Comparison of ENCODE assay signal across 26 cellular contexts in genomic region chr12:10223208-10223607, GRCh38. TPM values are rescaled to one million over a fixed set of nuclear protein-coding genes. Genes with fewer than 3 reads are reported as not detected.
DNase-seq lines count a peak whose midpoint lies in the region; ATAC-seq, FAIRE-seq and TF ChIP-seq lines count a peak whose summit lies in the region.
"Had no signal": no experiment of that assay in that cellular context is flagged by ENCODE, and none has a peak within 500 bp of the region (broad histone marks: within the 10 kb centered on the region; RNA-seq: fewer than 3 reads in every experiment).

No MANE protein-coding gene starts in this region.

- intact Hi-C loops in CD8-positive, alpha-beta T cell (cut with DNase I, micrococcal nuclease) = no loop called here
- intact Hi-C loops in K562 (cut with micrococcal nuclease) = no loop called here

- H3K79me2 ChIP-seq in K562 (ENCODE audit: control insufficient read depth, insufficient read depth, low read length) = no peaks in the 10 kb centered on the region

- no peak overlapping the region for H3K4me3 ChIP-seq in CD8-positive, alpha-beta T cell (ENCODE audit: low read depth, low read length)
- H3K4me3 ChIP-seq in K562 = no peak overlapping the region
- H3K4me3 ChIP-seq: GM23248, Peyer's patch had no signal

- H3K9me1 ChIP-seq in K562 (ENCODE audit: control insufficient read depth, insufficient read depth, low read length) = no peaks in the 10 kb centered on the region

- TF ChIP-seq POLR2A in K562 (conservative IDR thresholded peaks at IDR 0.05) = no peak; the same call in 1 of the 2 replicates

- no peak for TF ChIP-seq RAD21 in K562 (CRISPR knock-in tag; conservative IDR thresholded peaks at IDR 0.05 in 1 of 2, IDR thresholded peaks at IDR 0.05 in 1 of 2)

- POLR2A ChIA-PET in CD8-positive, alpha-beta T cell (lab: Charles Lee) = no interaction called here
- POLR2A ChIA-PET in K562 (lab: Yijun Ruan, JAX) = interaction anchor here (0.7 to 2.3 kb wide), 2 partner anchors 9 to 10 kb away, joined by 3 to 6 read pairs; partner anchors contain the start of gene GABARAPL1

- no peak for FAIRE-seq in K562 (lab: Jason Lieb, UNC)

- no peak overlapping the region for H3K4me3 Mint-ChIP-seq in CD8-positive, alpha-beta T cell
- H3K4me3 Mint-ChIP-seq in type B pancreatic cell = no peak overlapping the region
- H3K4me3 Mint-ChIP-seq: CD4-positive, CD25-positive, alpha-beta regulatory T cell; H9; HFFc6 had no signal

- H3K36me3 ChIP-seq in CD8-positive, alpha-beta T cell (ENCODE audit: insufficient read depth, low read length) = peaks cover 15% of the 10 kb centered on the region
- H3K36me3 ChIP-seq in K562 (ENCODE audit: control insufficient read depth, insufficient read depth, low read length) = peaks cover 8% of the 10 kb centered on the region; the same call in 2 of the 3 replicates

- H3K36me3 Mint-ChIP-seq in CD8-positive, alpha-beta T cell = peaks cover 57% of the 10 kb centered on the region
- peaks cover 59% of the 10 kb centered on the region for H3K36me3 Mint-ChIP-seq in type B pancreatic cell

- H3K9me3 Mint-ChIP-seq in CD8-positive, alpha-beta T cell = no peaks in the 10 kb centered on the region
- no peaks in the 10 kb centered on the region for H3K9me3 Mint-ChIP-seq in type B pancreatic cell
- H3K9me3 Mint-ChIP-seq: CD4-positive, CD25-positive, alpha-beta regulatory T cell; H9 had no signal

- peaks cover 15% of the 10 kb centered on the region for H3K4me1 ChIP-seq in CD8-positive, alpha-beta T cell (ENCODE audit: insufficient read depth, low read length)
- no peaks in the 10 kb centered on the region for H3K4me1 ChIP-seq in K562 (replicated peaks in 1 of 2; ENCODE audit: control insufficient read depth in 2 of 2, insufficient read depth in 2 of 2, low read length in 2 of 2)
- H3K4me1 ChIP-seq: Peyer's patch had no signal

- no peak overlapping the region for H3K9ac ChIP-seq in K562 (ENCODE audit: insufficient read depth in 1 of 2, low read depth in 2 of 2, low read length in 2 of 2)
- H3K9ac ChIP-seq: GM23248, KMS-11 had no signal

- H3K4me2 ChIP-seq in K562 (ENCODE audit: insufficient read depth, low read length) = no peak overlapping the region
- H3K4me2 ChIP-seq: KMS-11 had no signal

- no peak for TF ChIP-seq CTCF in CD8-positive, alpha-beta T cell (IDR thresholded peaks at IDR 0.05)
- TF ChIP-seq CTCF in K562 (IDR thresholded peaks at IDR 0.05 in 2 of 3, conservative IDR thresholded peaks at IDR 0.05 in 1 of 3; ENCODE audit: insufficient read depth in 2 of 3, low read depth in 1 of 3, low read length in 3 of 3) (no peak), type B pancreatic cell (conservative IDR thresholded peaks at IDR 0.05) (no peak)

- CTCF ChIA-PET in CD8-positive, alpha-beta T cell (lab: Charles Lee) = interaction anchor here (0.7 to 1.4 kb wide), 3 partner anchors 8 to 1263 kb away, joined by 3 to 4 read pairs (median 3); no protein-coding TSS in a partner anchor
- CTCF ChIA-PET in K562 (lab: Yijun Ruan, JAX; ENCODE audit: low intra/inter-chr PET ratio) = no interaction called here

- H2AFZ ChIP-seq in K562 (ENCODE audit: low read depth, low read length) = no peak overlapping the region
- H2AFZ ChIP-seq: GM23248 had no signal

- peak overlapping the region; percentile 49 for H3K27ac Mint-ChIP-seq in CD8-positive, alpha-beta T cell
- peak overlapping the region; percentile 31 for H3K27ac Mint-ChIP-seq in type B pancreatic cell
- H3K27ac Mint-ChIP-seq: H9, HFFc6 had no signal

- no peaks in the 10 kb centered on the region for H3K27me3 ChIP-seq in CD8-positive, alpha-beta T cell (ENCODE audit: insufficient read depth, low read length)
- H3K27me3 ChIP-seq in K562 (ENCODE audit: control insufficient read depth in 2 of 2, insufficient read depth in 2 of 2, low read length in 2 of 2) = no peaks in the 10 kb centered on the region
- H3K27me3 ChIP-seq: Peyer's patch had no signal

- no peaks in the 10 kb centered on the region for H3K27me3 Mint-ChIP-seq in CD8-positive, alpha-beta T cell (ENCODE audit: low read depth)
- H3K27me3 Mint-ChIP-seq in type B pancreatic cell = no peaks in the 10 kb centered on the region
- H3K27me3 Mint-ChIP-seq: CD4-positive, CD25-positive, alpha-beta regulatory T cell had no signal

- in situ Hi-C loops in K562 (cut with MboI) = no loop called here

- no TSS peak for BruUV-seq in K562 (replicated peaks; lab: Mats Ljungman, UMichigan)

- no peaks in the 10 kb centered on the region for H3K9me3 ChIP-seq in CD8-positive, alpha-beta T cell (ENCODE audit: low read length)
- no peaks in the 10 kb centered on the region for H3K9me3 ChIP-seq in K562 (replicated peaks; ENCODE audit: control insufficient read depth, insufficient read depth, low read depth, low read length)
- H3K9me3 ChIP-seq: Peyer's patch had no signal

- DNase-seq in CD8-positive, alpha-beta T cell = no peak
- DNase-seq in K562 (ENCODE audit: extremely low read depth in 1 of 4, low spot score in 3 of 4) (no peak), occipital lobe (lab: John Stamatoyannopoulos, UW) (peak; percentile 21), type B pancreatic cell (ENCODE audit: extremely low spot score, unreplicated experiment) (no peak), NCI-H1436 treated with DMSO at 0.1 percent for 48 hours (lab: John Stamatoyannopoulos, UW) (no peak), NCI-H2196 treated with DMSO at 0.1 percent for 48 hours (lab: John Stamatoyannopoulos, UW; ENCODE audit: unreplicated experiment) (no peak), HK-2 (ENCODE audit: unreplicated experiment) (no peak)
- DNase-seq: Calu3; CD4-positive, CD25-positive, alpha-beta regulatory T cell; GDM1; GM23248; H9; HFFc6; NCI-H1092 treated with DMSO at 0.1 percent for 48 hours; NCI-H146; NCI-H2029 treated with DMSO at 0.1 percent for 48 hours; NCI-H345; NCI-H524; NCI-H774; Peyer's patch had no signal

- ATAC-seq in CD8-positive, alpha-beta T cell = peak; percentile 21
- ATAC-seq in K562 = no peak
- ATAC-seq: SK-N-SH treated with all-trans-retinoic acid at 6 μM for 48 hours had no signal

- no peaks in the 10 kb centered on the region for H4K20me1 ChIP-seq in K562 (replicated peaks; ENCODE audit: control insufficient read depth, insufficient read depth, low read length)

- TF ChIP-seq EP300 in K562 (IDR thresholded peaks at IDR 0.05; ENCODE audit: low read length) = no peak

- WGBS in K562 (ENCODE audit: insufficient coverage, low coverage, missing lambda C conversion rate) = 51% methylated on average over 4 of the region's 5 CpGs

- no peak overlapping the region for H3K27ac ChIP-seq in CD8-positive, alpha-beta T cell (ENCODE audit: low read depth, low read length)
- H3K27ac ChIP-seq in K562 (ENCODE audit: extremely low read depth, low read depth, low read length) = no peak overlapping the region
- H3K27ac ChIP-seq: GM23248, HL-60, KMS-11, Peyer's patch had no signal

- peaks cover 17% of the 10 kb centered on the region for H3K4me1 Mint-ChIP-seq in CD8-positive, alpha-beta T cell (ENCODE audit: low read depth)
- H3K4me1 Mint-ChIP-seq in type B pancreatic cell (ENCODE audit: unreplicated experiment) = no peaks in the 10 kb centered on the region

RNA-seq across cellular contexts. Expression of gene GABARAPL1, which starts 10.5 kb away (rescaled TPM):
- 100 to 1,000 TPM; 377 to 380 TPM for total RNA-seq in CD8-positive, alpha-beta T cell
- total RNA-seq in K562 (2011; cell fraction: chromatin; rRNA removed; ENCODE audit: low replicate concordance) = 8.9 and 12.1 TPM in 2 replicates
- 8.7 and 12.1 TPM in 2 replicates for total RNA-seq in K562 (2011; cell fraction: nucleolus; rRNA removed)
- total RNA-seq in K562 (2011; cell fraction: nucleoplasm; rRNA removed) = 13.8 and 16.3 TPM in 2 replicates
- total RNA-seq in K562 (2014; rRNA removed) = 8.8 and 10.1 TPM in 2 replicates
- 11.6 and 15.3 TPM in 2 replicates for total RNA-seq in K562 (2014; rRNA removed; fragmentation: Illumina TruSeq; extraction: Trizol)
- total RNA-seq in K562 (2015; rRNA removed; fragmentation: Illumina TruSeq; extraction: Trizol) = 5.5 TPM in 2 replicates
- 10.6 and 11.7 TPM in 2 replicates for total RNA-seq in K562 (2021)
- polyA plus RNA-seq in K562 (2011; rRNA removed) = 11.0 and 15.7 TPM in 2 replicates
- polyA plus RNA-seq in K562 (2011; cell fraction: cytosol; rRNA removed) = 6.1 and 8.0 TPM in 2 replicates
- polyA plus RNA-seq in K562 (2011; cell fraction: nucleus; rRNA removed) = 11.3 and 13.2 TPM in 2 replicates
- polyA plus RNA-seq in K562 (2012) = 10.7 and 19.8 TPM in 2 replicates
- 15.9 and 17.9 TPM in 2 replicates for polyA plus RNA-seq in K562 (2014; fragmentation: Illumina TruSeq; extraction: Trizol)
- polyA plus RNA-seq in K562 (2014; fragmentation: Nextera tagmentation; extraction: Ambion mirVana) = 1 to 10 TPM; 2.3 to 3.2 TPM
- 11.3 and 11.7 TPM in 2 replicates for polyA plus RNA-seq in K562 (2014; rRNA removed)
- 7.7 and 9.1 TPM in 2 replicates for polyA minus RNA-seq in K562 (2011; rRNA and poly(A)+ RNA removed)
- polyA minus RNA-seq in K562 (2011; cell fraction: cytosol; rRNA and poly(A)+ RNA removed) = 3.6 and 5.4 TPM in 2 replicates
- polyA minus RNA-seq in K562 (2011; cell fraction: nucleus; rRNA and poly(A)+ RNA removed) = 4.2 and 5.9 TPM in 2 replicates
- total RNA-seq in occipital lobe = 60.7 TPM
- 43.5 and 252 TPM in 2 replicates for total RNA-seq in type B pancreatic cell (ENCODE audit: low replicate concordance)

RNA-seq across cellular contexts. Expression of gene TMEM52B, which starts 44.4 kb away (rescaled TPM):
- not detected for total RNA-seq in CD8-positive, alpha-beta T cell
- total RNA-seq in K562 (2011; cell fraction: chromatin; rRNA removed; ENCODE audit: low replicate concordance) = not detected in 2 replicates
- total RNA-seq in K562 (2011; cell fraction: nucleolus; rRNA removed) = not detected in 2 replicates
- not detected in 2 replicates for total RNA-seq in K562 (2011; cell fraction: nucleoplasm; rRNA removed)
- total RNA-seq in K562 (2014; rRNA removed) = not detected in 2 replicates
- not detected in 2 replicates for total RNA-seq in K562 (2014; rRNA removed; fragmentation: Illumina TruSeq; extraction: Trizol)
- not detected in 2 replicates for total RNA-seq in K562 (2015; rRNA removed; fragmentation: Illumina TruSeq; extraction: Trizol)
- not detected in 2 replicates for total RNA-seq in K562 (2021)
- not detected in 2 replicates for polyA plus RNA-seq in K562 (2011; rRNA removed)
- polyA plus RNA-seq in K562 (2011; cell fraction: cytosol; rRNA removed) = not detected in 2 replicates
- not detected in 2 replicates for polyA plus RNA-seq in K562 (2011; cell fraction: nucleus; rRNA removed)
- not detected in 2 replicates for polyA plus RNA-seq in K562 (2012)
- not detected in 2 replicates for polyA plus RNA-seq in K562 (2014; fragmentation: Illumina TruSeq; extraction: Trizol)
- not detected for polyA plus RNA-seq in K562 (2014; fragmentation: Nextera tagmentation; extraction: Ambion mirVana)
- not detected in 2 replicates for polyA plus RNA-seq in K562 (2014; rRNA removed)
- polyA minus RNA-seq in K562 (2011; rRNA and poly(A)+ RNA removed) = not detected in 2 replicates
- not detected in 2 replicates for polyA minus RNA-seq in K562 (2011; cell fraction: cytosol; rRNA and poly(A)+ RNA removed)
- not detected in 2 replicates for polyA minus RNA-seq in K562 (2011; cell fraction: nucleus; rRNA and poly(A)+ RNA removed)
- 0.62 TPM for total RNA-seq in occipital lobe
- total RNA-seq in type B pancreatic cell (ENCODE audit: low replicate concordance) = 0.68 and 3.4 TPM in 2 replicates
- total RNA-seq: A673; Calu3; CD4-positive, CD25-positive, alpha-beta regulatory T cell; H9; HT-29; Peyer's patch had no signal
- polyA plus RNA-seq: CD4-positive, CD25-positive, alpha-beta regulatory T cell had no signal

RNA-seq across cellular contexts. Expression of gene OLR1, which starts 51.3 kb away (rescaled TPM):
- total RNA-seq in CD8-positive, alpha-beta T cell = not detected
- not detected in 2 replicates for total RNA-seq in K562 (2011; cell fraction: chromatin; rRNA removed; ENCODE audit: low replicate concordance)
- not detected in 2 replicates for total RNA-seq in K562 (2011; cell fraction: nucleolus; rRNA removed)
- total RNA-seq in K562 (2011; cell fraction: nucleoplasm; rRNA removed) = not detected in 2 replicates
- total RNA-seq in K562 (2014; rRNA removed) (not detected in 2 replicates), K562 (2014; rRNA removed; fragmentation: Illumina TruSeq; extraction: Trizol) (not detected in 2 replicates), K562 (2015; rRNA removed; fragmentation: Illumina TruSeq; extraction: Trizol) (not detected in 2 replicates), K562 (2021) (0.45 TPM in 1 of 2 replicates, not detected in the other), occipital lobe (7.3 TPM), type B pancreatic cell (ENCODE audit: low replicate concordance) (0.19 and 2.8 TPM in 2 replicates)
- polyA plus RNA-seq in K562 (2011; rRNA removed) (not detected in 2 replicates), K562 (2014; fragmentation: Illumina TruSeq; extraction: Trizol) (not detected in 2 replicates), K562 (2014; fragmentation: Nextera tagmentation; extraction: Ambion mirVana) (not detected), K562 (2014; rRNA removed) (not detected in 2 replicates)
- not detected in 2 replicates for polyA plus RNA-seq in K562 (2011; cell fraction: cytosol; rRNA removed)
- not detected in 2 replicates for polyA plus RNA-seq in K562 (2011; cell fraction: nucleus; rRNA removed)
- polyA plus RNA-seq in K562 (2012) = not detected in 2 replicates
- 0.69 TPM in 1 of 2 replicates, not detected in the other for polyA minus RNA-seq in K562 (2011; rRNA and poly(A)+ RNA removed)
- polyA minus RNA-seq in K562 (2011; cell fraction: cytosol; rRNA and poly(A)+ RNA removed) = not detected in 2 replicates
- 0.11 TPM in 1 of 2 replicates, not detected in the other for polyA minus RNA-seq in K562 (2011; cell fraction: nucleus; rRNA and poly(A)+ RNA removed)
- total RNA-seq: A673; Calu3; CD4-positive, CD25-positive, alpha-beta regulatory T cell; H9; HT-29; OCI-LY7; Peyer's patch had no signal
- polyA plus RNA-seq: CD4-positive, CD25-positive, alpha-beta regulatory T cell had no signal
